16 cellular contexts compared by ENCODE assay signal in the genomic region with DNA sequence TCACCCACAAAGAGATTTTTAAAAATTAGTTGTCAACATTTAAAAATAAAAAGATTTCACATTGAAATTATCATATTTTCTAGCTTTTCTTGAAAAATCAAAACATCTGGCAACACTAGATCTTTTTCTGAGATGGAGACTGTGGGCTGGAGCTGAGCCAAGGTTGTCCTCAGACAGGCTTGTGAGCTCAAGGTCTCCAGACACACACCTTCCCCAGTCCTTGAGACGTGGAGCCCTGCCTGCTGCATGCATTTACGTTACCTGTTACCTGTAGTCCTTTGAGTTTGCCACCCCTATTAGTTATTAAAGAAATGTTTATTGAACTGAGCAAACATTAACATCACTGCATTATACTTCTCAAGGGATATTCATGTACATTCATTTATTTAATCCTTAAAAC.
DNase-seq lines count a peak whose midpoint lies in the region; TF ChIP-seq lines count a peak whose summit lies in the region.
"Had no signal": no experiment of that assay in that cellular context is flagged by ENCODE, and none has a peak within 500 bp of the region (broad histone marks: within the 10 kb centered on the region; RNA-seq: fewer than 3 reads in every experiment).

No MANE protein-coding gene starts in this region.

- no peak for TF ChIP-seq CTCF in choroid plexus epithelial cell (conservative IDR thresholded peaks at IDR 0.05; ENCODE audit: low read depth, low read length)

- no peak overlapping the region for H3K4me3 ChIP-seq in choroid plexus epithelial cell (ENCODE audit: low read depth, low read length)
- H3K4me3 ChIP-seq: GM23338, HAP-1 had no signal

- DNase-seq in NCI-H2029 (lab: John Stamatoyannopoulos, UW): peak; percentile 55
- peak; percentile 70 for DNase-seq in NCI-H2029 treated with DMSO at 0.1 percent for 48 hours (lab: John Stamatoyannopoulos, UW)
- peak; percentile 47 for DNase-seq in choroid plexus epithelial cell (ENCODE audit: low read depth)
- DNase-seq in myocyte (ENCODE audit: low read depth): peak; percentile 24
- no peak for DNase-seq in hypothalamus (lab: John Stamatoyannopoulos, UW)
- no peak for DNase-seq in activated effector memory CD4-positive, alpha-beta T cell treated with Interleukin-2 at 50 U/mL for 16 hours
- DNase-seq in HuH-7 (ENCODE audit: low spot score): no peak
- no peak for DNase-seq in HuH-7.5 (ENCODE audit: low spot score)
- DNase-seq: CD4-positive, CD25-positive, alpha-beta regulatory T cell; KBM-7; MM.1S; NCI-H1048; NCI-H1436 treated with DMSO at 0.1 percent for 48 hours; OCI-M1 had no signal

Comparison
In these comparisons a context has a peak if more than half of its experiments do, and no peak if none do; other contexts are left out.
1. DNase-seq: peak in NCI-H2029 (single experiment), NCI-H2029 treated with DMSO at 0.1 percent for 48 hours (single experiment), choroid plexus epithelial cell (single experiment) and myocyte (single experiment); none in hypothalamus (0 of 51), activated effector memory CD4-positive, alpha-beta T cell treated with Interleukin-2 at 50 U/mL for 16 hours (single experiment), HuH-7 (single experiment) and HuH-7.5 (single experiment).